ENCODE assay signal across 8 cellular contexts in the genomic region with DNA sequence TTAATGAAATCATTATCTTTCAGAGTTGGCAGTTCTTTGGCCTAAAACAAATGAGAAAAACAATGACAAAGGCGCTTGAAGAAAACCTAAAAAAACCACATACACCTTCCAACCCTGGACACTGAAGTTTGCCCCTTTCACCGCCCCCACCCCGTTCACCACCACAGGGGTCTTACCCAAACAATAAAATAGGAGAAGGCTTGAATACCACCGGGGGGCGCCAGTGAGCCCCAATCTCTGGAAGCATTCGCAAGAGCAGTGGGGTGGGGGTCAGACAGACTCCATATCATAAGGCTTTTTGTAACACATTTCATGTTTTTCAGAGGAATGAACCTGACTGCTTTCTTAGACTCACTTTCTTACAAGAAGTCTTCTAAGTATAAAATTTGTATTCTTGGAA.
DNase-seq lines count a peak whose midpoint lies in the region; ATAC-seq and TF ChIP-seq lines count a peak whose summit lies in the region.

No MANE protein-coding gene starts in this region.

- no peaks in the 10 kb centered on the region for H3K27me3 ChIP-seq in suprapubic skin

- no peak for TF ChIP-seq POLR2A in suprapubic skin (IDR thresholded peaks at IDR 0.05)

- H3K27ac ChIP-seq in suprapubic skin, result no peak overlapping the region

- no peaks in the 10 kb centered on the region for H3K27me3 Mint-ChIP-seq in activated CD4-positive, alpha-beta T cell treated with anti-CD3 and anti-CD28 coated beads, Interleukin-2, amount 10 ng/mL, durations not matched to agents 24 days and 14 days
- no peaks in the 10 kb centered on the region for H3K27me3 Mint-ChIP-seq in naive thymus-derived CD8-positive, alpha-beta T cell

- no peak for TF ChIP-seq EP300 in suprapubic skin (IDR thresholded peaks at IDR 0.05)

- H3K27ac Mint-ChIP-seq in activated CD4-positive, alpha-beta T cell treated with anti-CD3 and anti-CD28 coated beads, Interleukin-2, amount 10 ng/mL, durations not matched to agents 24 days and 14 days, result no peak overlapping the region
- peak overlapping the region; percentile 3 to 86 (median 74) for H3K27ac Mint-ChIP-seq in naive thymus-derived CD8-positive, alpha-beta T cell

- TF ChIP-seq CTCF in suprapubic skin (IDR thresholded peaks at IDR 0.05), result peak; percentile 26 to 38

- H3K4me3 Mint-ChIP-seq in activated CD4-positive, alpha-beta T cell treated with anti-CD3 and anti-CD28 coated beads, Interleukin-2, amount 10 ng/mL, durations not matched to agents 24 days and 14 days, result no peak overlapping the region
- no peak overlapping the region for H3K4me3 Mint-ChIP-seq in naive thymus-derived CD8-positive, alpha-beta T cell

- H3K4me1 ChIP-seq in suprapubic skin, result no peaks in the 10 kb centered on the region

- peaks cover 18% of the 10 kb centered on the region for H3K36me3 ChIP-seq in suprapubic skin

- ATAC-seq in naive thymus-derived CD8-positive, alpha-beta T cell, result peak; percentile 56 to 62

- POLR2A ChIA-PET in naive thymus-derived CD8-positive, alpha-beta T cell (lab: Charles Lee), result no interaction called here

- 60% methylated on average over 6 of the region's 6 CpGs for WGBS in suprapubic skin

- peaks cover 11% of the 10 kb centered on the region for H3K4me1 Mint-ChIP-seq in activated CD4-positive, alpha-beta T cell treated with anti-CD3 and anti-CD28 coated beads, Interleukin-2, amount 10 ng/mL, durations not matched to agents 24 days and 14 days
- H3K4me1 Mint-ChIP-seq in naive thymus-derived CD8-positive, alpha-beta T cell, result peaks cover 15 to 42% (median 27%) of the 10 kb centered on the region in 4 donors

- H3K9me3 Mint-ChIP-seq in activated CD4-positive, alpha-beta T cell treated with anti-CD3 and anti-CD28 coated beads, Interleukin-2, amount 10 ng/mL, durations not matched to agents 24 days and 14 days, result no peaks in the 10 kb centered on the region
- no peaks in the 10 kb centered on the region for H3K9me3 Mint-ChIP-seq in naive thymus-derived CD8-positive, alpha-beta T cell

- H3K9me3 ChIP-seq in suprapubic skin, result no peaks in the 10 kb centered on the region

- intact Hi-C loops in activated CD4-positive, alpha-beta T cell treated with anti-CD3 and anti-CD28 coated beads, Interleukin-2, amount 10 ng/mL, durations not matched to agents 24 days and 14 days (cut with micrococcal nuclease), result loop anchor here (1.0 kb wide), 1 partner anchor 439 kb away; no protein-coding TSS in a partner anchor

- H3K36me3 Mint-ChIP-seq in activated CD4-positive, alpha-beta T cell treated with anti-CD3 and anti-CD28 coated beads, Interleukin-2, amount 10 ng/mL, durations not matched to agents 24 days and 14 days (ENCODE audit: low read depth), result peaks cover 47% of the 10 kb centered on the region
- peaks cover 0 to 83% (median 21%) of the 10 kb centered on the region in 3 donors for H3K36me3 Mint-ChIP-seq in naive thymus-derived CD8-positive, alpha-beta T cell

- no peak overlapping the region for H3K4me3 ChIP-seq in suprapubic skin

- DNase-seq in AG20443 (ENCODE audit: low spot score) (peak; percentile 38), HUDEP-2 (lab: John Stamatoyannopoulos, UW; ENCODE audit: unreplicated experiment in 76 of 76) (peak in 46 of 76 experiments; percentile 2 to 56 (median 12)), dermis blood vessel endothelial cell (peak; percentile 73), suprapubic skin (ENCODE audit: low spot score in 2 of 2) (no peak), NCI-H187 (lab: John Stamatoyannopoulos, UW) (no peak), occipital lobe (lab: John Stamatoyannopoulos, UW) (no peak)
- DNase-seq in activated CD4-positive, alpha-beta T cell treated with anti-CD3 and anti-CD28 coated beads, Interleukin-2, amount 10 ng/mL, durations not matched to agents 24 days and 14 days, result peak; percentile 85
- peak; percentile 47 to 87 (median 68) for DNase-seq in naive thymus-derived CD8-positive, alpha-beta T cell

Comparison
In these comparisons a context has a peak if more than half of its experiments do, and no peak if none do; other contexts are left out.
1. DNase-seq: peak in AG20443 (single experiment), HUDEP-2 (46 of 76), activated CD4-positive, alpha-beta T cell treated with anti-CD3 and anti-CD28 coated beads, Interleukin-2, amount 10 ng/mL, durations not matched to agents 24 days and 14 days (single experiment), dermis blood vessel endothelial cell (single experiment) and naive thymus-derived CD8-positive, alpha-beta T cell (10 of 10); none in suprapubic skin (0 of 2), NCI-H187 (0 of 2) and occipital lobe (single experiment).